ENCODE assay signal across 8 cellular contexts in genomic region chr15:84982301-84982920, GRCh38.
DNase-seq lines count a peak whose midpoint lies in the region; ATAC-seq and TF ChIP-seq lines count a peak whose summit lies in the region.

No MANE protein-coding gene starts in this region.

- peak overlapping the region; percentile 87 to 93 for H3K27ac ChIP-seq in coronary artery

- peak; percentile 9 for ATAC-seq in HG02840 (IDR thresholded peaks at IDR 0.05; ENCODE audit: low FRiP score, unreplicated experiment)
- ATAC-seq in HG03521 (IDR thresholded peaks at IDR 0.05; ENCODE audit: unreplicated experiment): no peak

- peak overlapping the region; percentile 69 for H3K4me3 ChIP-seq in AG10803 (ENCODE audit: low read length)
- H3K4me3 ChIP-seq in coronary artery: peak overlapping the region; percentile 85

- DNase-seq in AG10803 (ENCODE audit: low read depth) (no peak), coronary artery (ENCODE audit: low spot score) (no peak), medulla oblongata (ENCODE audit: extremely low spot score) (peak; percentile 52), NCI-H1092 (lab: John Stamatoyannopoulos, UW) (no peak)
- peak; percentile 45 to 50 for DNase-seq in activated CD4-positive, alpha-beta T cell treated with anti-CD3 and anti-CD28 coated beads for 4 hours
- peak; percentile 8 for DNase-seq in stimulated activated CD8-positive, alpha-beta memory T cell treated with anti-CD3 and anti-CD28 coated beads, Interleukin-12 subunit alpha, Interleukin-12 subunit beta, amount 100 ng/mL, for 24 hours (ENCODE audit: extremely low read depth)

- TF ChIP-seq CTCF in AG10803 (conservative IDR thresholded peaks at IDR 0.05; ENCODE audit: low read length) (no peak), coronary artery (IDR thresholded peaks at IDR 0.05) (no peak)

Comparison
In these comparisons a context has a peak if more than half of its experiments do, and no peak if none do; other contexts are left out.
1. DNase-seq: peak in activated CD4-positive, alpha-beta T cell treated with anti-CD3 and anti-CD28 coated beads for 4 hours (2 of 2), medulla oblongata (single experiment) and stimulated activated CD8-positive, alpha-beta memory T cell treated with anti-CD3 and anti-CD28 coated beads, Interleukin-12 subunit alpha, Interleukin-12 subunit beta, amount 100 ng/mL, for 24 hours (single experiment); none in AG10803 (single experiment), coronary artery (single experiment) and NCI-H1092 (single experiment).